19 cellular contexts compared by ENCODE assay signal in genomic region chr9:135418161-135418560, GRCh38.
A peak's percentile ranks its signal among the peaks of the same experiment; 100 is the strongest.
DNase-seq lines count a peak whose midpoint lies in the region; ATAC-seq and TF ChIP-seq lines count a peak whose summit lies in the region.
"Had no signal": no experiment of that assay in that cellular context is flagged by ENCODE, and none has a peak within 500 bp of the region (broad histone marks: within the 10 kb centered on the region; RNA-seq: fewer than 3 reads in every experiment).

No MANE protein-coding gene starts in this region.

- H3K4me1 ChIP-seq in osteoblast (ENCODE audit: insufficient read depth, low read length) (no peaks in the 10 kb centered on the region), upper lobe of right lung (no peaks in the 10 kb centered on the region)
- H3K4me1 ChIP-seq: A549, BLaER1 had no signal

- H3K79me2 ChIP-seq in osteoblast (ENCODE audit: insufficient read depth, low read length), result no peaks in the 10 kb centered on the region

- no peaks in the 10 kb centered on the region for H3K36me3 ChIP-seq in osteoblast (ENCODE audit: insufficient read depth, low read length)
- H3K36me3 ChIP-seq in upper lobe of right lung, result no peaks in the 10 kb centered on the region
- H3K36me3 ChIP-seq: BLaER1 had no signal

- no peak for ATAC-seq in activated naive CD4-positive, alpha-beta T cell treated with anti-CD3 and anti-CD28 coated beads, Interleukin-2, amount 50 U/mL, for 72 hours
- no peak for ATAC-seq in HG03097 (IDR thresholded peaks at IDR 0.05; ENCODE audit: low FRiP score, unreplicated experiment)
- ATAC-seq in upper lobe of right lung, result no peak
- ATAC-seq: A549, GM12878, GM23338, HCT116 had no signal

- H3K27me3 Mint-ChIP-seq in activated naive CD4-positive, alpha-beta T cell treated with anti-CD3 and anti-CD28 coated beads, Interleukin-2, amount 10 ng/mL, durations not matched to agents 7 days and 5 days, result peaks cover 11% of the 10 kb centered on the region
- peaks cover 42% of the 10 kb centered on the region for H3K27me3 Mint-ChIP-seq in chondrocyte (ENCODE audit: low read depth)
- peaks cover 14% of the 10 kb centered on the region for H3K27me3 Mint-ChIP-seq in activated naive CD8-positive, alpha-beta T cell treated with anti-CD3 and anti-CD28 coated beads for 36 hours

- H3K27me3 ChIP-seq in osteoblast (ENCODE audit: insufficient read depth, low read length), result no peaks in the 10 kb centered on the region
- H3K27me3 ChIP-seq in upper lobe of right lung, result no peaks in the 10 kb centered on the region
- H3K27me3 ChIP-seq: BLaER1 had no signal

- no peak overlapping the region for H3K27ac Mint-ChIP-seq in activated naive CD4-positive, alpha-beta T cell treated with anti-CD3 and anti-CD28 coated beads, Interleukin-2, amount 10 ng/mL, durations not matched to agents 7 days and 5 days
- no peak overlapping the region for H3K27ac Mint-ChIP-seq in activated naive CD4-positive, alpha-beta T cell treated with anti-CD3 and anti-CD28 coated beads, Interleukin-2, amount 50 U/mL, for 72 hours
- no peak overlapping the region for H3K27ac Mint-ChIP-seq in chondrocyte (ENCODE audit: unreplicated experiment)
- no peak overlapping the region for H3K27ac Mint-ChIP-seq in activated naive CD8-positive, alpha-beta T cell treated with anti-CD3 and anti-CD28 coated beads for 36 hours
- H3K27ac Mint-ChIP-seq: CD14-positive monocyte; CD4-positive, alpha-beta memory T cell; GM23338; HFFc6 had no signal

- no peaks in the 10 kb centered on the region for H3K9me3 ChIP-seq in osteoblast (ENCODE audit: low read depth, low read length)
- H3K9me3 ChIP-seq in upper lobe of right lung, result no peaks in the 10 kb centered on the region
- H3K9me3 ChIP-seq: A549 had no signal

- no peak overlapping the region for H3K4me3 Mint-ChIP-seq in activated naive CD4-positive, alpha-beta T cell treated with anti-CD3 and anti-CD28 coated beads, Interleukin-2, amount 10 ng/mL, durations not matched to agents 7 days and 5 days
- no peak overlapping the region for H3K4me3 Mint-ChIP-seq in chondrocyte (ENCODE audit: unreplicated experiment)
- H3K4me3 Mint-ChIP-seq in activated naive CD8-positive, alpha-beta T cell treated with anti-CD3 and anti-CD28 coated beads for 36 hours, result no peak overlapping the region
- H3K4me3 Mint-ChIP-seq: CD4-positive, alpha-beta memory T cell; GM23338; HFFc6 had no signal

- peak; percentile 4 for DNase-seq in activated naive CD4-positive, alpha-beta T cell treated with anti-CD3 and anti-CD28 coated beads, Interleukin-2, amount 10 ng/mL, durations not matched to agents 7 days and 5 days
- DNase-seq in activated naive CD4-positive, alpha-beta T cell treated with anti-CD3 and anti-CD28 coated beads, Interleukin-2, amount 50 U/mL, for 72 hours (ENCODE audit: low spot score in 2 of 2), result no peak
- DNase-seq in chondrocyte (ENCODE audit: low spot score), result peak; percentile 46
- peak; percentile 75 for DNase-seq in osteoblast (ENCODE audit: insufficient read length, low spot score, missing footprints)
- no peak for DNase-seq in upper lobe of right lung
- DNase-seq in activated naive CD8-positive, alpha-beta T cell treated with anti-CD3 and anti-CD28 coated beads for 36 hours, result no peak
- DNase-seq: CD4-positive, alpha-beta memory T cell; DND-41; EL; HFFc6; IMR-90 had no signal

- H3K36me3 Mint-ChIP-seq in activated naive CD4-positive, alpha-beta T cell treated with anti-CD3 and anti-CD28 coated beads, Interleukin-2, amount 10 ng/mL, durations not matched to agents 7 days and 5 days, result no peaks in the 10 kb centered on the region
- H3K36me3 Mint-ChIP-seq in activated naive CD4-positive, alpha-beta T cell treated with anti-CD3 and anti-CD28 coated beads, Interleukin-2, amount 50 U/mL, for 72 hours, result no peaks in the 10 kb centered on the region
- no peaks in the 10 kb centered on the region for H3K36me3 Mint-ChIP-seq in chondrocyte (ENCODE audit: low read depth)
- no peaks in the 10 kb centered on the region for H3K36me3 Mint-ChIP-seq in activated naive CD8-positive, alpha-beta T cell treated with anti-CD3 and anti-CD28 coated beads for 36 hours
- H3K36me3 Mint-ChIP-seq: CD14-positive monocyte; CD4-positive, alpha-beta memory T cell had no signal

- H3K4me1 Mint-ChIP-seq in activated naive CD4-positive, alpha-beta T cell treated with anti-CD3 and anti-CD28 coated beads, Interleukin-2, amount 10 ng/mL, durations not matched to agents 7 days and 5 days, result no peaks in the 10 kb centered on the region
- no peaks in the 10 kb centered on the region for H3K4me1 Mint-ChIP-seq in chondrocyte (ENCODE audit: low read depth)
- no peaks in the 10 kb centered on the region for H3K4me1 Mint-ChIP-seq in activated naive CD8-positive, alpha-beta T cell treated with anti-CD3 and anti-CD28 coated beads for 36 hours
- H3K4me1 Mint-ChIP-seq: CD4-positive, alpha-beta memory T cell had no signal

- CTCF ChIA-PET in activated naive CD4-positive, alpha-beta T cell treated with anti-CD3 and anti-CD28 coated beads, Interleukin-2, amount 10 ng/mL, durations not matched to agents 7 days and 5 days (lab: Charles Lee), result no interaction called here

- no peaks in the 10 kb centered on the region for H4K20me1 ChIP-seq in osteoblast (ENCODE audit: insufficient read depth, low read length)
- H4K20me1 ChIP-seq: BLaER1 had no signal

- no peaks in the 10 kb centered on the region for H3K9me3 Mint-ChIP-seq in activated naive CD4-positive, alpha-beta T cell treated with anti-CD3 and anti-CD28 coated beads, Interleukin-2, amount 10 ng/mL, durations not matched to agents 7 days and 5 days
- H3K9me3 Mint-ChIP-seq in activated naive CD4-positive, alpha-beta T cell treated with anti-CD3 and anti-CD28 coated beads, Interleukin-2, amount 50 U/mL, for 72 hours, result no peaks in the 10 kb centered on the region
- no peaks in the 10 kb centered on the region for H3K9me3 Mint-ChIP-seq in chondrocyte (ENCODE audit: low read depth)
- no peaks in the 10 kb centered on the region for H3K9me3 Mint-ChIP-seq in activated naive CD8-positive, alpha-beta T cell treated with anti-CD3 and anti-CD28 coated beads for 36 hours
- H3K9me3 Mint-ChIP-seq: GM23338, HFFc6 had no signal

- no peak overlapping the region for H2AFZ ChIP-seq in osteoblast (ENCODE audit: low read length)
- H2AFZ ChIP-seq: GM23338 had no signal

- TF ChIP-seq CTCF in chondrocyte (IDR thresholded peaks at IDR 0.05) (no peak), osteoblast (IDR thresholded peaks at IDR 0.05; ENCODE audit: extremely low read depth, low read depth, low read length) (no peak), upper lobe of right lung (IDR thresholded peaks at IDR 0.05) (no peak)

- H3K4me2 ChIP-seq in osteoblast (ENCODE audit: insufficient read depth, low read length), result no peak overlapping the region
- H3K4me2 ChIP-seq: A549, BLaER1, GM23338 had no signal

- no peak overlapping the region for H3K4me3 ChIP-seq in osteoblast (ENCODE audit: insufficient read depth, low read length)
- no peak overlapping the region for H3K4me3 ChIP-seq in upper lobe of right lung
- H3K4me3 ChIP-seq: A549, BLaER1, GM12878, GM23338 had no signal

- intact Hi-C loops in upper lobe of right lung (cut with DNase I), result loop anchor here (10.0 kb wide), 1 partner anchor 333 kb away; the partner anchor contains the start of gene OLFM1

- H3K27ac ChIP-seq in osteoblast (ENCODE audit: low read depth, low read length), result no peak overlapping the region
- no peak overlapping the region for H3K27ac ChIP-seq in upper lobe of right lung
- H3K27ac ChIP-seq: 22Rv1, A549, BLaER1 had no signal

Comparison
In these comparisons a context has a peak if more than half of its experiments do, and no peak if none do; other contexts are left out.
1. DNase-seq: peak in activated naive CD4-positive, alpha-beta T cell treated with anti-CD3 and anti-CD28 coated beads, Interleukin-2, amount 10 ng/mL, durations not matched to agents 7 days and 5 days (single experiment), chondrocyte (single experiment) and osteoblast (single experiment); none in activated naive CD4-positive, alpha-beta T cell treated with anti-CD3 and anti-CD28 coated beads, Interleukin-2, amount 50 U/mL, for 72 hours (0 of 2), upper lobe of right lung (single experiment) and activated naive CD8-positive, alpha-beta T cell treated with anti-CD3 and anti-CD28 coated beads for 36 hours (single experiment).